Comparison of ENCODE assay signal across 1 cellular context in the genomic region with DNA sequence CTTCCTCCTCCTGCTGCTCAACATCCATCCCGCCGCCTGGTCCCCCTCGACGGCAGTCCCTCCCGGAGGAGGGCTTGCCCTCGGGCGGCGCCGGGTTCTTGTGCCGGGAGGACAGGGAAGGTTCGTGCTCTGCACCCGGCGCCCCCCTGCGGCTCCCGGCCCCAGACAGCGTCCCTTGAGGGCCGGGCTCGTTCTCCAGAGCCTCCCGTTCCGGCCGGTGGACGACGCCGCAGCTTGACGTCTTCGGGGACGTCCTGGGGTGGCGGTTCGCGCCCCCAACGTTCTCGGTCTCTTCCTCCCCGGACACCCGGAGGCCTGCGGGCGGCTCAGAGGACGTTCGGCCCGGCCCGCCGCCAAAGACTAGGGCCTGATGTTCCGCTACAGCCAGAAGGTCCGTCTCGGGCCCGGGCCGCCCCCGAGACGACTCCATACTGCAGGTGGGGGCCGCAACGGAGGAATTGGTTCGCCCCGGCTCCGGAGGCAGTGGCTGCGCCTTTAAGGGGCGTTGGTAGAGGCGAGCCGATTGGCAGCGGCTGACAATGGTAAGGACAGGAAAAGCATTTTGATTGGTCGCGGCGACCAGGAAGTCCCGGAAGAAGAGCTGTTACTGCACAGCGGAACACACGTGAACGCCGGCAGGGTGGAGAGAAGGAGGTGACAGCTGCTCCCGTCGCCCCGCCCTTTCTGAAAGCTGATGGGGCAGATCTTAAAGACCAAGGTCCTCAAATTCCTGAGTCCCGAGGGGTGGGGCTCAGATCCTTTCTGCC.
TF ChIP-seq lines count a peak whose summit lies in the region.

Gene BORCS6 (minus strand): TSS at position 470 of the 767 bp plus-strand sequence. CDS start 40 bp downstream, at position 430.

TF ChIP-seq in GM12878, 131 proteins besides CTCF, POLR2A, EP300 and RAD21 (continued from another document and continues in another):
- TF ChIP-seq NBN (IDR thresholded peaks at IDR 0.05) (peak; percentile 66; the same call in 1 of the 2 replicates), FOS (IDR thresholded peaks at IDR 0.05; ENCODE audit: borderline replicate concordance, extremely low read depth, insufficient read length) (peak; percentile 43), ATF7 (IDR thresholded peaks at IDR 0.05; ENCODE audit: low read depth) (peak; percentile 79), SRF (IDR thresholded peaks at IDR 0.05; ENCODE audit: low read depth in 2 of 2, low read length in 2 of 2) (0 out of 4 replicates have a peak, but pooled peaks of 1 of the 2 experiments have one; percentile 27), HCFC1 (IDR thresholded peaks at IDR 0.05; ENCODE audit: low read length) (peak; percentile 36; the same call in 1 of the 2 replicates), POLR2AphosphoS2 (IDR thresholded peaks at IDR 0.05; ENCODE audit: low read depth, low read length) (no peak), CREM (IDR thresholded peaks at IDR 0.05; ENCODE audit: low read depth) (no peak), RUNX3 (IDR thresholded peaks at IDR 0.05; ENCODE audit: low read length) (no peak), NR2C2 (IDR thresholded peaks at IDR 0.05; ENCODE audit: borderline replicate concordance, control insufficient read depth, insufficient read length, low read depth) (no peak), PBX3 (IDR thresholded peaks at IDR 0.05; ENCODE audit: insufficient replicate concordance, low read depth, low read length) (peak; percentile 44), RB1 (IDR thresholded peaks at IDR 0.05; ENCODE audit: borderline replicate concordance) (no peak; the same call in 1 of the 2 replicates), SIN3A (IDR thresholded peaks at IDR 0.05; ENCODE audit: low read depth, low read length) (no peak; the same call in 1 of the 2 replicates), IKZF2 (IDR thresholded peaks at IDR 0.05) (peak; percentile 32 to 40; a peak in 3 of 4 replicates), CREB1 (IDR thresholded peaks at IDR 0.05; ENCODE audit: low read depth) (0 out of 2 replicates have a peak, but pooled peaks have one; percentile 46), DPF2 (IDR thresholded peaks at IDR 0.05) (peak; percentile 66), SUZ12 (IDR thresholded peaks at IDR 0.05; ENCODE audit: unreplicated experiment) (no peak), EGR1 (IDR thresholded peaks at IDR 0.05; ENCODE audit: borderline replicate concordance in 1 of 2, low read depth in 2 of 2, low read length in 2 of 2) (peak in 1 of 2 experiments; percentile 12; a peak in 1 of 3 replicates), CBX5 (IDR thresholded peaks at IDR 0.05; ENCODE audit: low read depth) (no peak), WRNIP1 (IDR thresholded peaks at IDR 0.05; ENCODE audit: borderline replicate concordance, low read depth, low read length) (no peak), KDM1A (IDR thresholded peaks at IDR 0.05; ENCODE audit: borderline replicate concordance) (no peak), ZSCAN29 (IDR thresholded peaks at IDR 0.05) (no peak), CHD4 (IDR thresholded peaks at IDR 0.05) (no peak), RCOR1 (conservative IDR thresholded peaks at IDR 0.05; ENCODE audit: low read depth, low read length) (no peak), LARP7 (IDR thresholded peaks at IDR 0.05) (peak; percentile 82), ZBTB11 (CRISPR knock-in tag; IDR thresholded peaks at IDR 0.05) (no peak), TBL1XR1 (IDR thresholded peaks at IDR 0.05; ENCODE audit: low read depth, low read length) (no peak), EED (IDR thresholded peaks at IDR 0.05; ENCODE audit: low read depth) (peak; percentile 26; the same call in 1 of the 2 replicates), TARDBP (IDR thresholded peaks at IDR 0.05; ENCODE audit: borderline replicate concordance) (no peak), NKRF (conservative IDR thresholded peaks at IDR 0.05) (peak; percentile 68; the same call in 1 of the 2 replicates), SREBF1 (IDR thresholded peaks at IDR 0.05; ENCODE audit: low read length) (0 out of 2 replicates have a peak, but pooled peaks have one; percentile 46), E2F4 (IDR thresholded peaks at IDR 0.05; ENCODE audit: low read depth, low read length) (no peak), BACH1 (IDR thresholded peaks at IDR 0.05; ENCODE audit: borderline replicate concordance) (peak; percentile 51), MEF2A (IDR thresholded peaks at IDR 0.05; ENCODE audit: insufficient read depth, low read depth, low read length) (no peak), ZNF207 (IDR thresholded peaks at IDR 0.05; ENCODE audit: borderline replicate concordance) (peak; percentile 55; the same call in 1 of the 2 replicates), GABPA (IDR thresholded peaks at IDR 0.05; ENCODE audit: low read depth) (no peak), CBFB (IDR thresholded peaks at IDR 0.05; ENCODE audit: low read depth) (no peak; the same call in 1 of the 2 replicates), CHD2 (IDR thresholded peaks at IDR 0.05; ENCODE audit: borderline replicate concordance, low read depth, low read length) (peak; percentile 84; the same call in 1 of the 2 replicates), CBX3 (IDR thresholded peaks at IDR 0.05; ENCODE audit: borderline replicate concordance, low read depth) (no peak), SIX5 (IDR thresholded peaks at IDR 0.05; ENCODE audit: low read depth, low read length, severe bottlenecking) (no peak), YY1 (IDR thresholded peaks at IDR 0.05; ENCODE audit: low read depth, low read length) (peak; percentile 74)
- TF ChIP-seq, protein P1, sequence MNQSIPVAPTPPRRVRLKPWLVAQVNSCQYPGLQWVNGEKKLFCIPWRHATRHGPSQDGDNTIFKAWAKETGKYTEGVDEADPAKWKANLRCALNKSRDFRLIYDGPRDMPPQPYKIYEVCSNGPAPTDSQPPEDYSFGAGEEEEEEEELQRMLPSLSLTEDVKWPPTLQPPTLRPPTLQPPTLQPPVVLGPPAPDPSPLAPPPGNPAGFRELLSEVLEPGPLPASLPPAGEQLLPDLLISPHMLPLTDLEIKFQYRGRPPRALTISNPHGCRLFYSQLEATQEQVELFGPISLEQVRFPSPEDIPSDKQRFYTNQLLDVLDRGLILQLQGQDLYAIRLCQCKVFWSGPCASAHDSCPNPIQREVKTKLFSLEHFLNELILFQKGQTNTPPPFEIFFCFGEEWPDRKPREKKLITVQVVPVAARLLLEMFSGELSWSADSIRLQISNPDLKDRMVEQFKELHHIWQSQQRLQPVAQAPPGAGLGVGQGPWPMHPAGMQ (IDR thresholded peaks at IDR 0.05; ENCODE audit: borderline replicate concordance), result no peak
- TF ChIP-seq, protein P2, sequence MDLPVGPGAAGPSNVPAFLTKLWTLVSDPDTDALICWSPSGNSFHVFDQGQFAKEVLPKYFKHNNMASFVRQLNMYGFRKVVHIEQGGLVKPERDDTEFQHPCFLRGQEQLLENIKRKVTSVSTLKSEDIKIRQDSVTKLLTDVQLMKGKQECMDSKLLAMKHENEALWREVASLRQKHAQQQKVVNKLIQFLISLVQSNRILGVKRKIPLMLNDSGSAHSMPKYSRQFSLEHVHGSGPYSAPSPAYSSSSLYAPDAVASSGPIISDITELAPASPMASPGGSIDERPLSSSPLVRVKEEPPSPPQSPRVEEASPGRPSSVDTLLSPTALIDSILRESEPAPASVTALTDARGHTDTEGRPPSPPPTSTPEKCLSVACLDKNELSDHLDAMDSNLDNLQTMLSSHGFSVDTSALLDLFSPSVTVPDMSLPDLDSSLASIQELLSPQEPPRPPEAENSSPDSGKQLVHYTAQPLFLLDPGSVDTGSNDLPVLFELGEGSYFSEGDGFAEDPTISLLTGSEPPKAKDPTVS (IDR thresholded peaks at IDR 0.05; ENCODE audit: low read depth, low read length), result no peak
- TF ChIP-seq, protein P3, sequence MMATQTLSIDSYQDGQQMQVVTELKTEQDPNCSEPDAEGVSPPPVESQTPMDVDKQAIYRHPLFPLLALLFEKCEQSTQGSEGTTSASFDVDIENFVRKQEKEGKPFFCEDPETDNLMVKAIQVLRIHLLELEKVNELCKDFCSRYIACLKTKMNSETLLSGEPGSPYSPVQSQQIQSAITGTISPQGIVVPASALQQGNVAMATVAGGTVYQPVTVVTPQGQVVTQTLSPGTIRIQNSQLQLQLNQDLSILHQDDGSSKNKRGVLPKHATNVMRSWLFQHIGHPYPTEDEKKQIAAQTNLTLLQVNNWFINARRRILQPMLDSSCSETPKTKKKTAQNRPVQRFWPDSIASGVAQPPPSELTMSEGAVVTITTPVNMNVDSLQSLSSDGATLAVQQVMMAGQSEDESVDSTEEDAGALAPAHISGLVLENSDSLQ (IDR thresholded peaks at IDR 0.05), result peak; percentile 93
- TF ChIP-seq, protein P4, sequence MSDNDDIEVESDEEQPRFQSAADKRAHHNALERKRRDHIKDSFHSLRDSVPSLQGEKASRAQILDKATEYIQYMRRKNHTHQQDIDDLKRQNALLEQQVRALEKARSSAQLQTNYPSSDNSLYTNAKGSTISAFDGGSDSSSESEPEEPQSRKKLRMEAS (IDR thresholded peaks at IDR 0.05; ENCODE audit: low read depth, low read length), result no peak
- TF ChIP-seq, protein P5, sequence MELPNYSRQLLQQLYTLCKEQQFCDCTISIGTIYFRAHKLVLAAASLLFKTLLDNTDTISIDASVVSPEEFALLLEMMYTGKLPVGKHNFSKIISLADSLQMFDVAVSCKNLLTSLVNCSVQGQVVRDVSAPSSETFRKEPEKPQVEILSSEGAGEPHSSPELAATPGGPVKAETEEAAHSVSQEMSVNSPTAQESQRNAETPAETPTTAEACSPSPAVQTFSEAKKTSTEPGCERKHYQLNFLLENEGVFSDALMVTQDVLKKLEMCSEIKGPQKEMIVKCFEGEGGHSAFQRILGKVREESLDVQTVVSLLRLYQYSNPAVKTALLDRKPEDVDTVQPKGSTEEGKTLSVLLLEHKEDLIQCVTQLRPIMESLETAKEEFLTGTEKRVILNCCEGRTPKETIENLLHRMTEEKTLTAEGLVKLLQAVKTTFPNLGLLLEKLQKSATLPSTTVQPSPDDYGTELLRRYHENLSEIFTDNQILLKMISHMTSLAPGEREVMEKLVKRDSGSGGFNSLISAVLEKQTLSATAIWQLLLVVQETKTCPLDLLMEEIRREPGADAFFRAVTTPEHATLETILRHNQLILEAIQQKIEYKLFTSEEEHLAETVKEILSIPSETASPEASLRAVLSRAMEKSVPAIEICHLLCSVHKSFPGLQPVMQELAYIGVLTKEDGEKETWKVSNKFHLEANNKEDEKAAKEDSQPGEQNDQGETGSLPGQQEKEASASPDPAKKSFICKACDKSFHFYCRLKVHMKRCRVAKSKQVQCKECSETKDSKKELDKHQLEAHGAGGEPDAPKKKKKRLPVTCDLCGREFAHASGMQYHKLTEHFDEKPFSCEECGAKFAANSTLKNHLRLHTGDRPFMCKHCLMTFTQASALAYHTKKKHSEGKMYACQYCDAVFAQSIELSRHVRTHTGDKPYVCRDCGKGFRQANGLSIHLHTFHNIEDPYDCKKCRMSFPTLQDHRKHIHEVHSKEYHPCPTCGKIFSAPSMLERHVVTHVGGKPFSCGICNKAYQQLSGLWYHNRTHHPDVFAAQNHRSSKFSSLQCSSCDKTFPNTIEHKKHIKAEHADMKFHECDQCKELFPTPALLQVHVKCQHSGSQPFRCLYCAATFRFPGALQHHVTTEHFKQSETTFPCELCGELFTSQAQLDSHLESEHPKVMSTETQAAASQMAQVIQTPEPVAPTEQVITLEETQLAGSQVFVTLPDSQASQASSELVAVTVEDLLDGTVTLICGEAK (IDR thresholded peaks at IDR 0.05; ENCODE audit: borderline replicate concordance), result peak; percentile 73; the same call in 1 of the 2 replicates
